8 cellular contexts compared by ENCODE assay signal in the genomic region with DNA sequence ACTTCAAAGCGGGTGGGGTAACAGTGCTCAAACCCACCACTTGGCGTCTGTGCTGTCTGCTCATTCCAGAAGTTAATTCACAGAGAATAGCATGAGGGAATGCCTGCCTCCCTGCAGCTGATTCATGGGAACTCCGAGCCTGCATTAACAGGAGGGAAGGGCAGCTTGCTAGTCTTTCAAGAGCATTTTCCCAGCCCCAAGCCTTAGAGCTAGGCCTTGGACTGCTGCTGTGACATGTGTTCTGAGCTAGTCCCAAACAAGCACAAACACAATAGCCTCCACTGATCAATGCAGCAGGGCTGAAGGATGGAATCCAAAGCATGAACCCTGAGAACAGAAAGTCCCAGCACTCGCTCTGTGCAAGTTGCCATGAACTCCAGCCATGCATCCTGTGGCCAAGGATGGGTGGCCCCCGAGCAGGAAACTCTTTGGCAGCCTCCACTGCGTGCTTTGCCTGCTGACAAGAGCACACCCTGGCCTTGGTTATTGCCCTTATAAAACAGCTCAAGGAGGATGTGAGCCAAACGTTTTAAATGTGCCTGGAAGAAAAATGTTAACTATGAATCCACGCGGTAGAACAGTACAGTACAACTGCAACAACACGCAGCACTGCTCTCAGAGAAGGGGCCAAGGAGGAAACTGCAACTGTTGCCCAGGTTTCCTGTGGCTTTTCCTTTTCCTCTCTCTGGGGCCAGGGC.
DNase-seq lines count a peak whose midpoint lies in the region; ATAC-seq and TF ChIP-seq lines count a peak whose summit lies in the region.

No MANE protein-coding gene starts in this region.

- H3K9me3 Mint-ChIP-seq in endodermal cell, result peaks cover 3% of the 10 kb centered on the region

- intact Hi-C loops in lower leg skin (cut with DNase I; ENCODE audit: low total_unique reads), result no loop called here

- 65 to 84% methylated on average over 10 of the region's 10 CpGs for WGBS in endodermal cell (ENCODE audit: insufficient coverage in 1 of 2, insufficient read length in 1 of 2), 2 experiments
- 4 to 5% methylated on average over 10 of the region's 10 CpGs for WGBS in lower leg skin, 2 donors

- no peak overlapping the region for H3K9ac ChIP-seq in endodermal cell (ENCODE audit: extremely low read depth, low read length, poor library complexity, severe bottlenecking)
- H3K9ac ChIP-seq in stomach smooth muscle (ENCODE audit: low read length in 2 of 2), result peak overlapping the region; percentile 30 to 46

- H3K4me1 Mint-ChIP-seq in endodermal cell, result peaks cover 2% of the 10 kb centered on the region

- TF ChIP-seq POLR2A in lower leg skin (IDR thresholded peaks at IDR 0.05), result no peak

- H3K4me3 Mint-ChIP-seq in endodermal cell, result no peak overlapping the region

- H3K4me3 ChIP-seq in Jurkat, Clone E6-1 (ENCODE audit: low read length), result no peak overlapping the region; the same call in 1 of the 2 replicates
- no peak overlapping the region for H3K4me3 ChIP-seq in endodermal cell (ENCODE audit: low read length)
- no peak overlapping the region for H3K4me3 ChIP-seq in lower leg skin (ENCODE audit: low read depth, poor library complexity, severe bottlenecking)
- H3K4me3 ChIP-seq in stomach smooth muscle (ENCODE audit: low read length in 2 of 2), result peak overlapping the region; percentile 9 to 50

- peak; percentile 54 for TF ChIP-seq CTCF in endodermal cell (conservative IDR thresholded peaks at IDR 0.05)
- no peak for TF ChIP-seq CTCF in lower leg skin (IDR thresholded peaks at IDR 0.05)

- no peaks in the 10 kb centered on the region for H3K4me1 ChIP-seq in endodermal cell (ENCODE audit: control insufficient read depth, insufficient read depth, low read length)
- H3K4me1 ChIP-seq in stomach smooth muscle (ENCODE audit: control insufficient read depth, insufficient read depth, low read length), result peaks cover 16% of the 10 kb centered on the region

- H3K9me3 ChIP-seq in endodermal cell (ENCODE audit: control insufficient read depth, low read length) (no peaks in the 10 kb centered on the region), stomach smooth muscle (ENCODE audit: control insufficient read depth in 2 of 2, low read length in 2 of 2) (no peaks in the 10 kb centered on the region)

- peaks cover 1% of the 10 kb centered on the region for H3K27me3 Mint-ChIP-seq in endodermal cell (ENCODE audit: insufficient read depth)

- H3K27me3 ChIP-seq in endodermal cell (ENCODE audit: control insufficient read depth, insufficient read depth, low read length, poor library complexity, severe bottlenecking), result no peaks in the 10 kb centered on the region
- no peaks in the 10 kb centered on the region for H3K27me3 ChIP-seq in stomach smooth muscle (ENCODE audit: control insufficient read depth in 1 of 2, insufficient read depth in 2 of 2, low read length in 2 of 2)

- H3K36me3 Mint-ChIP-seq in endodermal cell (ENCODE audit: low read depth), result no peaks in the 10 kb centered on the region

- peak; percentile 60 for DNase-seq in Jurkat, Clone E6-1 (ENCODE audit: low read depth, low spot score)
- peak; percentile 70 for DNase-seq in endodermal cell
- peak; percentile 92 to 96 for DNase-seq in lower leg skin (ENCODE audit: low spot score in 2 of 2)
- DNase-seq in HuH-7 (ENCODE audit: low spot score), result no peak
- DNase-seq in DMS153 treated with DMSO at 0.1 percent for 48 hours (lab: John Stamatoyannopoulos, UW; ENCODE audit: unreplicated experiment), result no peak
- DNase-seq in activated T-cell treated with anti-CD3 and anti-CD28 coated beads, Interleukin-2, amount 50 U/mL, for 48 hours, result no peak

- no peak overlapping the region for H3K27ac Mint-ChIP-seq in endodermal cell

- no peaks in the 10 kb centered on the region for H3K36me3 ChIP-seq in endodermal cell (ENCODE audit: control insufficient read depth, insufficient read depth, low read length)
- H3K36me3 ChIP-seq in stomach smooth muscle (ENCODE audit: control insufficient read depth in 2 of 2, insufficient read depth in 2 of 2, low read length in 2 of 2), result no peaks in the 10 kb centered on the region

- no peak for ATAC-seq in HG03342 (IDR thresholded peaks at IDR 0.05; ENCODE audit: unreplicated experiment)

- peak overlapping the region; percentile 93 for H3K27ac ChIP-seq in endodermal cell (ENCODE audit: low read depth, low read length)
- peak overlapping the region; percentile 77 for H3K27ac ChIP-seq in stomach smooth muscle (ENCODE audit: low read length)

Comparison
In these comparisons a context has a peak if more than half of its experiments do, and no peak if none do; other contexts are left out.
1. DNase-seq: peak in Jurkat, Clone E6-1 (single experiment), endodermal cell (single experiment) and lower leg skin (2 of 2); none in HuH-7 (single experiment), DMS153 treated with DMSO at 0.1 percent for 48 hours (single experiment) and activated T-cell treated with anti-CD3 and anti-CD28 coated beads, Interleukin-2, amount 50 U/mL, for 48 hours (0 of 2).
2. H3K4me3 ChIP-seq: peak in stomach smooth muscle (2 of 2); none in Jurkat, Clone E6-1 (single experiment), endodermal cell (single experiment) and lower leg skin (single experiment).